Comparison of ENCODE assay signal across 9 cellular contexts in the genomic region with DNA sequence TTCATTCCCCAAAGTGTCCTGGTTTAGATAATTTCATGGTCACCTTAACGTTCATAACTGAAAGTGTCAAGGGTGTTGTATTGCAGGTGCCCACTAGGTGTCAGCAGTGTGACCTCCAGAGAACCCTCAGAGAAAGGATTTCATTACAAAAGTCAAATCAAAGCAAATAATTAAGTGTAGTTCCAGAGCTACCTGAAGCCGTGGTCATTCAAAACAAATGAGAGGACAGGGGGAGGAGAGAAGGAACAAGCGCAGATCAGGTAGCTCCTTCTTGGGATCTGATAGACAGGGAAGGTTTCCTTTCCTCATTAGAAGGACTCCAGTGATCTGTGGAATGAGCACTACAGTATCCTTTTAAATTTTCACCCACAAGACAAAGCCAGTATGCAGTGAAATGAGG. TPM values are rescaled to one million over a fixed set of nuclear protein-coding genes. Genes with fewer than 3 reads are reported as not detected.
DNase-seq lines count a peak whose midpoint lies in the region; TF ChIP-seq lines count a peak whose summit lies in the region.
"Had no signal": no experiment of that assay in that cellular context is flagged by ENCODE, and none has a peak within 500 bp of the region (broad histone marks: within the 10 kb centered on the region; RNA-seq: fewer than 3 reads in every experiment).

SLC9A4 (plus strand) TSS at position 207 of the 400 bp plus-strand sequence. CDS start 534 bp downstream, outside the sequence.

- no CpG with 5 or more reads among the region's 3 CpGs for WGBS in H9 (ENCODE audit: extremely low coverage, insufficient read length, low lambda C conversion rate)

- no peak within 1 kb of the TSS for H2BK120ac ChIP-seq in H9 (ENCODE audit: low read depth, low read length, poor library complexity, severe bottlenecking)

- peak; percentile 88 for TF ChIP-seq CTCF in H9 (conservative IDR thresholded peaks at IDR 0.05)
- TF ChIP-seq CTCF in fibroblast of lung (conservative IDR thresholded peaks at IDR 0.05 in 1 of 2, IDR thresholded peaks at IDR 0.05 in 1 of 2; ENCODE audit: low read depth in 1 of 2, low read length in 2 of 2), result peak; percentile 91 to 95
- peak; percentile 89 for TF ChIP-seq CTCF in parathyroid adenoma (IDR thresholded peaks at IDR 0.05)

- no peaks in the 10 kb centered on the region for H3K27me3 ChIP-seq in H9 (ENCODE audit: insufficient read depth, low read length)
- H3K27me3 ChIP-seq in fibroblast of lung (ENCODE audit: control insufficient read depth, insufficient read depth, low read length), result peaks cover 2% of the 10 kb centered on the region
- no peaks in the 10 kb centered on the region for H3K27me3 ChIP-seq in parathyroid adenoma (ENCODE audit: control insufficient read depth, insufficient read depth, low read length)

- no peak within 1 kb of the TSS for H2BK15ac ChIP-seq in H9 (ENCODE audit: low read depth, low read length)

- no peak within 1 kb of the TSS for H3K18ac ChIP-seq in H9 (ENCODE audit: insufficient read length, low read depth, low read length)

- H3T11ph ChIP-seq in H9 (ENCODE audit: low read length), result no peak within 1 kb of the TSS

- no peak within 1 kb of the TSS for H3K14ac ChIP-seq in H9 (ENCODE audit: insufficient read depth, low read length)

- H3K23me2 ChIP-seq in H9 (ENCODE audit: insufficient read length, low read depth, low read length, poor library complexity, severe bottlenecking), result no peaks in the 10 kb centered on the region

- H2BK20ac ChIP-seq in H9 (ENCODE audit: low read depth, low read length, poor library complexity, severe bottlenecking), result no peak within 1 kb of the TSS

- no peak within 1 kb of the TSS for H3K4me3 ChIP-seq in fibroblast of lung (replicated peaks in 1 of 4; ENCODE audit: control extremely low read depth in 1 of 4, insufficient read depth in 1 of 4, low read depth in 3 of 4, low read length in 4 of 4)
- no peak within 1 kb of the TSS for H3K4me3 ChIP-seq in parathyroid adenoma (ENCODE audit: low read depth, low read length)

- H3K27ac Mint-ChIP-seq in H9, result no peak within 1 kb of the TSS
- H3K27ac Mint-ChIP-seq: dendritic cell treated with granulocyte-macrophage colony-stimulating factor and Interleukin-4, amounts not matched to agents 40 ng/mL and 50 ng/mL, for 4 days had no signal

- peak; percentile 55 for DNase-seq in DMS 273 (lab: John Stamatoyannopoulos, UW; ENCODE audit: unreplicated experiment)
- DNase-seq in DMS 273 treated with DMSO at 0.1 percent for 48 hours (lab: John Stamatoyannopoulos, UW), result no peak
- peak; percentile 49 for DNase-seq in H9
- DNase-seq in NCI-H2196 treated with DMSO at 0.1 percent for 48 hours (lab: John Stamatoyannopoulos, UW; ENCODE audit: unreplicated experiment), result peak; percentile 2
- DNase-seq in activated CD8-positive, alpha-beta memory T cell treated with anti-CD3 and anti-CD28 coated beads for 24 hours, result peak; percentile 75
- DNase-seq in fibroblast of lung (ENCODE audit: low read depth in 2 of 2), result peak; percentile 17 to 54
- DNase-seq in occipital lobe (lab: John Stamatoyannopoulos, UW), result no peak

- H4K20me1 ChIP-seq in H9 (ENCODE audit: control insufficient read depth, insufficient read depth, insufficient read length), result no peaks in the 10 kb centered on the region
- H4K20me1 ChIP-seq in fibroblast of lung (ENCODE audit: control insufficient read depth, extremely low read depth, insufficient read depth, low read length), result no peaks in the 10 kb centered on the region

- peaks cover 5 to 7% of the 10 kb centered on the region in 2 experiments; a peak in 4 of 5 replicates for H3K9me3 Mint-ChIP-seq in H9

- H2AFZ ChIP-seq in H9 (ENCODE audit: low read length), result no peak within 1 kb of the TSS
- no peak within 1 kb of the TSS for H2AFZ ChIP-seq in fibroblast of lung (ENCODE audit: low read length)
- H2AFZ ChIP-seq in parathyroid adenoma, result peak within 1 kb of the TSS; percentile 10

- H3K27me3 Mint-ChIP-seq in H9 (ENCODE audit: low read depth), result no peaks in the 10 kb centered on the region; the same call in 1 of the 2 replicates

- H3K23ac ChIP-seq in H9 (ENCODE audit: insufficient read length, low read depth, low read length), result no peak within 1 kb of the TSS

- H3K9ac ChIP-seq in H9 (ENCODE audit: extremely low read depth, insufficient read length, low read length) (no peak within 1 kb of the TSS), fibroblast of lung (ENCODE audit: insufficient read depth, low read length) (no peak within 1 kb of the TSS), parathyroid adenoma (no peak within 1 kb of the TSS)

- H2BK5ac ChIP-seq in H9 (ENCODE audit: insufficient read length, low read length), result no peak within 1 kb of the TSS

- H2BK12ac ChIP-seq in H9 (ENCODE audit: insufficient read length, low read depth, low read length), result no peak within 1 kb of the TSS

- H3K4me3 Mint-ChIP-seq in H9, result no peak within 1 kb of the TSS
- H3K4me3 Mint-ChIP-seq: dendritic cell treated with granulocyte-macrophage colony-stimulating factor and Interleukin-4, amounts not matched to agents 40 ng/mL and 50 ng/mL, for 4 days had no signal

- no peak within 1 kb of the TSS for H4K5ac ChIP-seq in H9 (ENCODE audit: insufficient read length, low read depth, low read length)

- peaks cover 0 to 4% (median 0%) of the 10 kb centered on the region in 3 experiments; a peak in 1 of 7 replicates for H3K36me3 Mint-ChIP-seq in H9 (ENCODE audit: insufficient read depth in 1 of 3, low read depth in 3 of 3)

- H3K4me1 Mint-ChIP-seq in H9, result peaks cover 4 to 10% of the 10 kb centered on the region in 2 experiments

- H2AK5ac ChIP-seq in H9 (ENCODE audit: insufficient read length, low read length), result no peak within 1 kb of the TSS

- H3K27ac ChIP-seq in H9 (ENCODE audit: insufficient read length, low read depth, low read length), result no peak within 1 kb of the TSS
- H3K27ac ChIP-seq in fibroblast of lung (ENCODE audit: insufficient read depth, low read length), result no peak within 1 kb of the TSS
- no peak within 1 kb of the TSS for H3K27ac ChIP-seq in parathyroid adenoma

- H3K36me3 ChIP-seq in fibroblast of lung (ENCODE audit: control insufficient read depth, insufficient read depth, low read length) (no peaks in the 10 kb centered on the region), parathyroid adenoma (ENCODE audit: control insufficient read depth, insufficient read depth, low read length) (no peaks in the 10 kb centered on the region)

- H3K4ac ChIP-seq in H9 (ENCODE audit: low read depth, low read length), result no peak within 1 kb of the TSS

- no peak within 1 kb of the TSS for H3K4me2 ChIP-seq in H9 (ENCODE audit: insufficient read depth, insufficient read length, low read length)
- H3K4me2 ChIP-seq in fibroblast of lung (ENCODE audit: extremely low read depth, insufficient read depth, low read length), result no peak within 1 kb of the TSS
- H3K4me2 ChIP-seq in parathyroid adenoma (ENCODE audit: low read length), result no peak within 1 kb of the TSS

- H3K79me2 ChIP-seq in H9 (ENCODE audit: insufficient read depth, low read length), result no peaks in the 10 kb centered on the region
- no peaks in the 10 kb centered on the region for H3K79me2 ChIP-seq in fibroblast of lung (ENCODE audit: control insufficient read depth, insufficient read depth, low read length)
- no peaks in the 10 kb centered on the region for H3K79me2 ChIP-seq in parathyroid adenoma

- no peaks in the 10 kb centered on the region for H3K79me1 ChIP-seq in H9 (ENCODE audit: insufficient read depth, low read depth, low read length, poor library complexity, severe bottlenecking)

- H3K56ac ChIP-seq in H9 (ENCODE audit: insufficient read length, low read depth, low read length), result no peak within 1 kb of the TSS

- H3K4me1 ChIP-seq in H9 (ENCODE audit: insufficient read depth, low read length) (no peaks in the 10 kb centered on the region), fibroblast of lung (ENCODE audit: control insufficient read depth, extremely low read depth, insufficient read depth, low read length) (no peaks in the 10 kb centered on the region), parathyroid adenoma (no peaks in the 10 kb centered on the region)

- no peaks in the 10 kb centered on the region for H3K9me3 ChIP-seq in H9 (ENCODE audit: control insufficient read depth, low read depth, low read length)
- no peaks in the 10 kb centered on the region for H3K9me3 ChIP-seq in fibroblast of lung (ENCODE audit: control insufficient read depth, insufficient read depth, low read depth, low read length)
- no peaks in the 10 kb centered on the region for H3K9me3 ChIP-seq in parathyroid adenoma (ENCODE audit: control insufficient read depth, low read length)

- no peak within 1 kb of the TSS for H4K91ac ChIP-seq in H9 (ENCODE audit: insufficient read length, low read depth, low read length)

- no peak within 1 kb of the TSS for H4K8ac ChIP-seq in H9 (replicated peaks; ENCODE audit: insufficient read length, low read depth, low read length)

RNA-seq across cellular contexts. Expression of gene SLC9A4, which starts in this region (rescaled TPM):
- total RNA-seq in H9 (2021) (not detected in 2 replicates), fibroblast of lung (not detected in 2 replicates), occipital lobe (0.62 TPM)
- not detected in 2 replicates for polyA plus RNA-seq in fibroblast of lung
- not detected in 2 replicates for polyA plus RNA-seq in fibroblast of lung (2012)
- not detected in 2 replicates for polyA minus RNA-seq in fibroblast of lung (ENCODE audit: low replicate concordance)

Comparison
In these comparisons a context has a peak if more than half of its experiments do, and no peak if none do; other contexts are left out.
1. DNase-seq: peak in DMS 273 (single experiment), NCI-H2196 treated with DMSO at 0.1 percent for 48 hours (single experiment) and activated CD8-positive, alpha-beta memory T cell treated with anti-CD3 and anti-CD28 coated beads for 24 hours (single experiment); none in DMS 273 treated with DMSO at 0.1 percent for 48 hours (single experiment) and occipital lobe (single experiment).
2. Peak in DNase-seq in H9; RNA of the gene not detected or under 1 TPM.
3. Peak in DNase-seq in fibroblast of lung; RNA of the gene not detected or under 1 TPM.
4. Peak in every context shown above with its lines, with median percentiles within 50 percentile points of each other: CTCF ChIP-seq.